Comparison of ENCODE assay signal across 16 cellular contexts in genomic region chr17:61723183-61723582, GRCh38.
DNase-seq lines count a peak whose midpoint lies in the region; ATAC-seq, FAIRE-seq and TF ChIP-seq lines count a peak whose summit lies in the region.
"Had no signal": no experiment of that assay in that cellular context is flagged by ENCODE, and none has a peak within 500 bp of the region (broad histone marks: within the 10 kb centered on the region; RNA-seq: fewer than 3 reads in every experiment).

No MANE protein-coding gene starts in this region.

- TF ChIP-seq CTCF in 22Rv1 (IDR thresholded peaks at IDR 0.05): no peak

- ATAC-seq in GM21515 (IDR thresholded peaks at IDR 0.05; ENCODE audit: unreplicated experiment) (no peak), HG03045 (IDR thresholded peaks at IDR 0.05; ENCODE audit: unreplicated experiment) (no peak), HG02610 (IDR thresholded peaks at IDR 0.05; ENCODE audit: unreplicated experiment) (no peak)
- ATAC-seq: CD8-positive, alpha-beta T cell had no signal

- DNase-seq in ELF-1 (ENCODE audit: low read depth, low spot score) (peak; percentile 10), HTR-8/SVneo (ENCODE audit: insufficient read length, low spot score) (no peak), NCI-H146 treated with DMSO at 0.1 percent for 48 hours (lab: John Stamatoyannopoulos, UW; ENCODE audit: unreplicated experiment) (peak; percentile 10)
- DNase-seq in stimulated activated CD4-positive, alpha-beta T cell treated with anti-CD3 and anti-CD28 coated beads, Interleukin-15, amount 100 ng/mL, for 24 hours: no peak
- DNase-seq: CD8-positive, alpha-beta T cell; COR-L47; DND-41; GF-D8; GOT3; HFFc6 had no signal

- peak; percentile 86 for FAIRE-seq in HTR-8/SVneo (lab: Jason Lieb, UNC)

- peak overlapping the region; percentile 53 for H3K27ac ChIP-seq in 22Rv1
- H3K27ac ChIP-seq: HL-60, KMS-11 had no signal

Comparison
In these comparisons a context has a peak if more than half of its experiments do, and no peak if none do; other contexts are left out.
1. DNase-seq: peak in ELF-1 (single experiment) and NCI-H146 treated with DMSO at 0.1 percent for 48 hours (single experiment); none in HTR-8/SVneo (single experiment) and stimulated activated CD4-positive, alpha-beta T cell treated with anti-CD3 and anti-CD28 coated beads, Interleukin-15, amount 100 ng/mL, for 24 hours (single experiment).